ENCODE assay signal across 8 cellular contexts in genomic region chr2:222693837-222694236, GRCh38. TPM values are rescaled to one million over a fixed set of nuclear protein-coding genes. Genes with fewer than 3 reads are reported as not detected.
DNase-seq lines count a peak whose midpoint lies in the region; ATAC-seq and TF ChIP-seq lines count a peak whose summit lies in the region.

No MANE protein-coding gene starts in this region.

- ATAC-seq in HG02938 (IDR thresholded peaks at IDR 0.05; ENCODE audit: unreplicated experiment) = peak; percentile 60
- ATAC-seq in RWPE2 (ENCODE audit: low read depth) = peak; percentile 65

- H2BK15ac ChIP-seq in mesendoderm (replicated peaks; ENCODE audit: low read depth) = no peak overlapping the region

- H4K5ac ChIP-seq in mesendoderm (ENCODE audit: low read length) = no peak overlapping the region

- WGBS in mesendoderm (ENCODE audit: extremely low coverage, insufficient coverage, low lambda C conversion rate) = no CpG with 5 or more reads among the region's 1 CpG

- DNase-seq in NCI-H1092 treated with DMSO at 0.1 percent for 48 hours (lab: John Stamatoyannopoulos, UW) = peak; percentile 3
- no peak for DNase-seq in NCI-H1092 (lab: John Stamatoyannopoulos, UW)
- no peak for DNase-seq in RWPE2 (ENCODE audit: low spot score)
- DNase-seq in mesendoderm = peak; percentile 58
- no peak for DNase-seq in stimulated activated CD4-positive, alpha-beta T cell treated with anti-CD3 and anti-CD28 coated beads, Interleukin-15, amount 100 ng/mL, for 24 hours
- DNase-seq in islet precursor cell = no peak
- no peak for DNase-seq in NCI-H2029 (lab: John Stamatoyannopoulos, UW)

- no peak overlapping the region for H2BK5ac ChIP-seq in mesendoderm (ENCODE audit: low read length)

- peak; percentile 65 for TF ChIP-seq CTCF in RWPE2 (IDR thresholded peaks at IDR 0.05; ENCODE audit: poor library complexity, severe bottlenecking)

- H3K27me3 ChIP-seq in RWPE2 (ENCODE audit: insufficient read depth, poor library complexity, severe bottlenecking) (no peaks in the 10 kb centered on the region), mesendoderm (ENCODE audit: insufficient read depth, low read length, poor library complexity) (no peaks in the 10 kb centered on the region)

- no peak overlapping the region for H3K56ac ChIP-seq in mesendoderm (ENCODE audit: low read length)

- H3K4me2 ChIP-seq in mesendoderm (ENCODE audit: low read length) = no peak overlapping the region

- no peaks in the 10 kb centered on the region for H3K36me3 ChIP-seq in RWPE2 (ENCODE audit: low read depth)
- H3K36me3 ChIP-seq in mesendoderm (ENCODE audit: control insufficient read depth, insufficient read depth, low read length) = no peaks in the 10 kb centered on the region

- H2BK120ac ChIP-seq in mesendoderm (ENCODE audit: low read depth, low read length) = no peak overlapping the region

- H3K4me1 ChIP-seq in RWPE2 (ENCODE audit: insufficient read depth, poor library complexity, severe bottlenecking) (no peaks in the 10 kb centered on the region), mesendoderm (ENCODE audit: control insufficient read depth, low read depth, low read length) (no peaks in the 10 kb centered on the region)

- H2AK5ac ChIP-seq in mesendoderm (ENCODE audit: low read length) = no peak overlapping the region

- no peaks in the 10 kb centered on the region for H3K79me1 ChIP-seq in mesendoderm (ENCODE audit: low read length)

- no peak overlapping the region for H3K23ac ChIP-seq in mesendoderm (ENCODE audit: low read length)

- H3K79me2 ChIP-seq in mesendoderm (ENCODE audit: control insufficient read depth, insufficient read depth, low read length) = no peaks in the 10 kb centered on the region

- H3K27ac ChIP-seq in RWPE2 (ENCODE audit: poor library complexity, severe bottlenecking) (no peak overlapping the region), mesendoderm (ENCODE audit: low read depth, low read length) (no peak overlapping the region)

- H3K9me3 ChIP-seq in RWPE2 (ENCODE audit: severe bottlenecking) = no peaks in the 10 kb centered on the region

- no peak overlapping the region for H3K4ac ChIP-seq in mesendoderm (ENCODE audit: low read depth, low read length)

- no peak overlapping the region for H4K8ac ChIP-seq in mesendoderm (ENCODE audit: low read depth, low read length)

- H3K18ac ChIP-seq in mesendoderm (ENCODE audit: low read length) = no peak overlapping the region

- H3K4me3 ChIP-seq in RWPE2 (ENCODE audit: severe bottlenecking) = no peak overlapping the region
- H3K4me3 ChIP-seq in mesendoderm (ENCODE audit: low read length) = no peak overlapping the region

- H3K9ac ChIP-seq in mesendoderm (ENCODE audit: low read length) = no peak overlapping the region

RNA-seq across cellular contexts. Expression of gene MOGAT1, which starts 22.4 kb away (rescaled TPM):
- polyA plus RNA-seq in mesendoderm (2013, experiment 1 of 2) = 0.07 TPM
- polyA plus RNA-seq in mesendoderm (2013, experiment 2 of 2) = not detected

RNA-seq across cellular contexts. Expression of gene FARSB, which starts 37.9 kb away (rescaled TPM):
- 57.8 TPM for polyA plus RNA-seq in mesendoderm (2013, experiment 1 of 2)
- 58.3 TPM for polyA plus RNA-seq in mesendoderm (2013, experiment 2 of 2)

Comparison
In these comparisons a context has a peak if more than half of its experiments do, and no peak if none do; other contexts are left out.
1. DNase-seq: peak in NCI-H1092 treated with DMSO at 0.1 percent for 48 hours (single experiment) and mesendoderm (single experiment); none in NCI-H1092 (single experiment), RWPE2 (single experiment), stimulated activated CD4-positive, alpha-beta T cell treated with anti-CD3 and anti-CD28 coated beads, Interleukin-15, amount 100 ng/mL, for 24 hours (single experiment), islet precursor cell (single experiment) and NCI-H2029 (single experiment).